Comparison of ENCODE assay signal across 14 cellular contexts in the genomic region with DNA sequence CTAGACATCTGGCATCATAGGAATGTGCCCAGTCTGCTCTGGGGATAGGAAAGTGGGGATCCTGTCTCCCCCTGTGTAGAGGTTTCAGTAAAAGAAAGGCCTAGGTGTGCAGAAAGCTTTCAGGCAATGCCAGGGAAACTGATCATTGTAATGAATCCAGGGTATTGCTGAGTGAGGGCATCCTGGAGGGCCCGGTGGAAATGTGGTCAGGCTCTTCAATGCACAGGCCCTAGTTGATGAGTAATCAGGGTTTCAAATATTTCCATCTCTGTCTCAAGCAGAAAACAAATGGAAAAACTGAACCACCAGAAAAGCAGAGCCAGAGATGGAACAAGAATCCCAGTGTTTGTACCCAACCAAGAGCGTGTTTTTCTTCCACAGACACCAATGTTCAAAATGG. TPM values are rescaled to one million over a fixed set of nuclear protein-coding genes. Genes with fewer than 3 reads are reported as not detected.
DNase-seq lines count a peak whose midpoint lies in the region; ATAC-seq lines count a peak whose summit lies in the region.
"Had no signal": no experiment of that assay in that cellular context is flagged by ENCODE, and none has a peak within 500 bp of the region (broad histone marks: within the 10 kb centered on the region; RNA-seq: fewer than 3 reads in every experiment).

No MANE protein-coding gene starts in this region.

- peak overlapping the region; percentile 99 for H3K4me3 Mint-ChIP-seq in activated CD8-positive, alpha-beta T cell treated with anti-CD3 and anti-CD28 coated beads, Interleukin-2, amount 10 ng/mL, durations not matched to agents 7 days and 5 days
- peak overlapping the region; percentile 97 for H3K4me3 Mint-ChIP-seq in central memory CD8-positive, alpha-beta T cell

- ATAC-seq in activated CD8-positive, alpha-beta T cell treated with anti-CD3 and anti-CD28 coated beads, Interleukin-2, amount 10 ng/mL, durations not matched to agents 7 days and 5 days: peak; percentile 40
- no peak for ATAC-seq in central memory CD8-positive, alpha-beta T cell (replicated peaks; ENCODE audit: extremely low read depth, poor library complexity, severe bottlenecking)
- no peak for ATAC-seq in GM18502 (IDR thresholded peaks at IDR 0.05; ENCODE audit: poor library complexity, unreplicated experiment)
- ATAC-seq in GM18907 (IDR thresholded peaks at IDR 0.05; ENCODE audit: unreplicated experiment): no peak

- DNase-seq in activated CD8-positive, alpha-beta memory T cell treated with anti-CD3 and anti-CD28 coated beads for 1 hour (ENCODE audit: extremely low read depth in 1 of 2, low read depth in 1 of 2): peak; percentile 28 to 49
- no peak for DNase-seq in activated CD8-positive, alpha-beta memory T cell treated with anti-CD3 and anti-CD28 coated beads for 24 hours
- peak; percentile 56 for DNase-seq in activated CD8-positive, alpha-beta T cell treated with anti-CD3 and anti-CD28 coated beads, Interleukin-2, amount 10 ng/mL, durations not matched to agents 7 days and 5 days
- no peak for DNase-seq in central memory CD8-positive, alpha-beta T cell (ENCODE audit: low spot score in 2 of 2)
- peak; percentile 46 for DNase-seq in stimulated activated naive CD4-positive, alpha-beta T cell treated with Interleukin-2 at 50 U/mL for 16 hours (lab: John Stamatoyannopoulos, UW)
- no peak for DNase-seq in DMS153 treated with DMSO at 0.1 percent for 48 hours (lab: John Stamatoyannopoulos, UW; ENCODE audit: unreplicated experiment)
- DNase-seq: IMR-90, NCI-H526 treated with DMSO at 0.1 percent for 48 hours, T-helper 9 cell, upper lobe of left lung had no signal

- H3K27me3 Mint-ChIP-seq in activated CD8-positive, alpha-beta T cell treated with anti-CD3 and anti-CD28 coated beads, Interleukin-2, amount 10 ng/mL, durations not matched to agents 7 days and 5 days (ENCODE audit: low read depth): no peaks in the 10 kb centered on the region
- no peaks in the 10 kb centered on the region for H3K27me3 Mint-ChIP-seq in central memory CD8-positive, alpha-beta T cell

- POLR2A ChIA-PET in activated CD8-positive, alpha-beta T cell treated with anti-CD3 and anti-CD28 coated beads, Interleukin-2, amount 10 ng/mL, durations not matched to agents 7 days and 5 days (lab: Charles Lee): interaction anchor here (1.7 to 3.2 kb wide), 4 partner anchors 11 to 93 kb away, joined by 5 to 23 read pairs (median 13); a partner anchor contains a TSS

- peaks cover 64% of the 10 kb centered on the region for H3K36me3 Mint-ChIP-seq in activated CD8-positive, alpha-beta T cell treated with anti-CD3 and anti-CD28 coated beads, Interleukin-2, amount 10 ng/mL, durations not matched to agents 7 days and 5 days (ENCODE audit: low read depth)
- peaks cover 52% of the 10 kb centered on the region for H3K36me3 Mint-ChIP-seq in central memory CD8-positive, alpha-beta T cell (ENCODE audit: insufficient read depth)

- no peaks in the 10 kb centered on the region for H3K9me3 Mint-ChIP-seq in activated CD8-positive, alpha-beta T cell treated with anti-CD3 and anti-CD28 coated beads, Interleukin-2, amount 10 ng/mL, durations not matched to agents 7 days and 5 days (ENCODE audit: insufficient read depth)
- no peaks in the 10 kb centered on the region for H3K9me3 Mint-ChIP-seq in central memory CD8-positive, alpha-beta T cell

- peak overlapping the region; percentile 92 for H3K27ac Mint-ChIP-seq in activated CD8-positive, alpha-beta T cell treated with anti-CD3 and anti-CD28 coated beads, Interleukin-2, amount 10 ng/mL, durations not matched to agents 7 days and 5 days
- H3K27ac Mint-ChIP-seq in central memory CD8-positive, alpha-beta T cell (ENCODE audit: low read depth): peak overlapping the region; percentile 84

- CTCF ChIA-PET in activated CD8-positive, alpha-beta T cell treated with anti-CD3 and anti-CD28 coated beads, Interleukin-2, amount 10 ng/mL, durations not matched to agents 7 days and 5 days (lab: Charles Lee): interaction anchor here (0.9 to 5.6 kb wide), 4 partner anchors 7 to 22 kb away, joined by 3 to 62 read pairs (median 22); no protein-coding TSS in a partner anchor

- H3K4me1 Mint-ChIP-seq in activated CD8-positive, alpha-beta T cell treated with anti-CD3 and anti-CD28 coated beads, Interleukin-2, amount 10 ng/mL, durations not matched to agents 7 days and 5 days (ENCODE audit: low read depth): peaks cover 80% of the 10 kb centered on the region
- H3K4me1 Mint-ChIP-seq in central memory CD8-positive, alpha-beta T cell: peaks cover 73% of the 10 kb centered on the region

RNA-seq across cellular contexts. Expression of a gene that starts 2.0 kb away (rescaled TPM):
- total RNA-seq in activated CD8-positive, alpha-beta T cell treated with anti-CD3 and anti-CD28 coated beads, Interleukin-2, amount 10 ng/mL, durations not matched to agents 7 days and 5 days: 100 to 1,000 TPM; 515 to 530 TPM
- total RNA-seq: A172, IMR-90, skeletal muscle tissue had no signal

RNA-seq across cellular contexts. Expression of a gene that starts 35.9 kb away (rescaled TPM):
- total RNA-seq in activated CD8-positive, alpha-beta T cell treated with anti-CD3 and anti-CD28 coated beads, Interleukin-2, amount 10 ng/mL, durations not matched to agents 7 days and 5 days: 100 to 1,000 TPM; 541 to 588 TPM
- total RNA-seq: A172, IMR-90, skeletal muscle tissue had no signal

RNA-seq across cellular contexts. Expression of a gene that starts 37.6 kb away (rescaled TPM):
- 100 to 1,000 TPM; 227 to 232 TPM for total RNA-seq in activated CD8-positive, alpha-beta T cell treated with anti-CD3 and anti-CD28 coated beads, Interleukin-2, amount 10 ng/mL, durations not matched to agents 7 days and 5 days
- total RNA-seq: A172, IMR-90 had no signal

RNA-seq across cellular contexts. Expression of a gene that starts 42.5 kb away (rescaled TPM):
- 10 to 100 TPM; 11.7 to 12.2 TPM for total RNA-seq in activated CD8-positive, alpha-beta T cell treated with anti-CD3 and anti-CD28 coated beads, Interleukin-2, amount 10 ng/mL, durations not matched to agents 7 days and 5 days
- total RNA-seq: A172, IMR-90 had no signal

RNA-seq across cellular contexts. Expression of a gene that starts 52.8 kb away (rescaled TPM):
- total RNA-seq in activated CD8-positive, alpha-beta T cell treated with anti-CD3 and anti-CD28 coated beads, Interleukin-2, amount 10 ng/mL, durations not matched to agents 7 days and 5 days: 10 to 100 TPM; 38.5 to 39.8 TPM

Comparison
In these comparisons a context has a peak if more than half of its experiments do, and no peak if none do; other contexts are left out.
1. DNase-seq: peak in activated CD8-positive, alpha-beta memory T cell treated with anti-CD3 and anti-CD28 coated beads for 1 hour (2 of 2), activated CD8-positive, alpha-beta T cell treated with anti-CD3 and anti-CD28 coated beads, Interleukin-2, amount 10 ng/mL, durations not matched to agents 7 days and 5 days (single experiment) and stimulated activated naive CD4-positive, alpha-beta T cell treated with Interleukin-2 at 50 U/mL for 16 hours (single experiment); none in activated CD8-positive, alpha-beta memory T cell treated with anti-CD3 and anti-CD28 coated beads for 24 hours (single experiment), central memory CD8-positive, alpha-beta T cell (0 of 2) and DMS153 treated with DMSO at 0.1 percent for 48 hours (single experiment).